ENCODE assay signal across 1 cellular context in the genomic region with DNA sequence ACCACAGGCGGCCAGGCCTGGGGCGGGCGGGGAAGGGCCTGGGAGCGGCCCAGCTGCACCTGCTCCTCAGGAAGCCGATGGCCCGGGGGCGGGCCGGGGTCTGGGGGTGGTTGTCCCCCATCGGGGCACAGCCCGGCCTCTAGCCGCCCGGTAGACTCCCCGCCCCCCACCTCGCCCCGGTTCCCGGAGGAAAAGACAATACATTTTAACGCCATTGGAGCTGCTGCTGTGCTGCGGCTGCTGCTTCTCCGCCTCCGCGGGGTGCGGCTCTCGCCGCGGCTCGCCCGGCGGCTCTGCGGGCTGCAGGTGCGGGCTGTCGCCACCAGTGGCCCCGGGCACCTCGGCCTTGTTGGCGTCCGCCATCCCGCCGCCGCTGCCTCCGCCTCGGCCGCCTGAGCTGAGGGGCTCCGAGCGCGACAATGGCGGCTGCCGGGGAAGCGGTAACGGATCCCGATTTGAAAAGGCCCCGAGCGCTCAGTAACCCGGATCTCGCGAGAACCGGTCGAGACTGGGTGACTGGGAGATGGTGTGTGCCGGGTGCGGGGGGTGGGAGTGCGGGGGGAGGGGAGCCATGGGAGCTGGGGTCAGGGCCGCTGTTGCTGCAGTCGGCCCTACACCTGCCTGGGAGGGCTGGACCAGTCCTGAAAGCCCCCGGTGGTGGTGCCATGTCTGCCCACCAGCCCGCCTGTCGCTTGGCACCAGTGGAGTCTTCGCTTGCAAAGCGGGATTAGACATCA.
TF ChIP-seq lines count a peak whose summit lies in the region.

A gene with protein sequence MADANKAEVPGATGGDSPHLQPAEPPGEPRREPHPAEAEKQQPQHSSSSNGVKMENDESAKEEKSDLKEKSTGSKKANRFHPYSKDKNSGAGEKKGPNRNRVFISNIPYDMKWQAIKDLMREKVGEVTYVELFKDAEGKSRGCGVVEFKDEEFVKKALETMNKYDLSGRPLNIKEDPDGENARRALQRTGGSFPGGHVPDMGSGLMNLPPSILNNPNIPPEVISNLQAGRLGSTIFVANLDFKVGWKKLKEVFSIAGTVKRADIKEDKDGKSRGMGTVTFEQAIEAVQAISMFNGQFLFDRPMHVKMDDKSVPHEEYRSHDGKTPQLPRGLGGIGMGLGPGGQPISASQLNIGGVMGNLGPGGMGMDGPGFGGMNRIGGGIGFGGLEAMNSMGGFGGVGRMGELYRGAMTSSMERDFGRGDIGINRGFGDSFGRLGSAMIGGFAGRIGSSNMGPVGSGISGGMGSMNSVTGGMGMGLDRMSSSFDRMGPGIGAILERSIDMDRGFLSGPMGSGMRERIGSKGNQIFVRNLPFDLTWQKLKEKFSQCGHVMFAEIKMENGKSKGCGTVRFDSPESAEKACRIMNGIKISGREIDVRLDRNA (minus strand): TSS at position 421 of the 737 bp plus-strand sequence. CDS start 58 bp downstream, at position 363.

TF ChIP-seq in GM12878, 131 proteins besides CTCF, POLR2A, EP300 and RAD21 (continues in another document):
- no peak for TF ChIP-seq GABPA (IDR thresholded peaks at IDR 0.05; ENCODE audit: low read depth)
- TF ChIP-seq, protein P1, sequence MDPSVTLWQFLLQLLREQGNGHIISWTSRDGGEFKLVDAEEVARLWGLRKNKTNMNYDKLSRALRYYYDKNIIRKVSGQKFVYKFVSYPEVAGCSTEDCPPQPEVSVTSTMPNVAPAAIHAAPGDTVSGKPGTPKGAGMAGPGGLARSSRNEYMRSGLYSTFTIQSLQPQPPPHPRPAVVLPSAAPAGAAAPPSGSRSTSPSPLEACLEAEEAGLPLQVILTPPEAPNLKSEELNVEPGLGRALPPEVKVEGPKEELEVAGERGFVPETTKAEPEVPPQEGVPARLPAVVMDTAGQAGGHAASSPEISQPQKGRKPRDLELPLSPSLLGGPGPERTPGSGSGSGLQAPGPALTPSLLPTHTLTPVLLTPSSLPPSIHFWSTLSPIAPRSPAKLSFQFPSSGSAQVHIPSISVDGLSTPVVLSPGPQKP (IDR thresholded peaks at IDR 0.05; ENCODE audit: low read depth, low read length): no peak
- TF ChIP-seq CBX5 (IDR thresholded peaks at IDR 0.05; ENCODE audit: low read depth): no peak
- TF ChIP-seq ESRRA (IDR thresholded peaks at IDR 0.05; ENCODE audit: low read length): no peak
- no peak for TF ChIP-seq SIX5 (IDR thresholded peaks at IDR 0.05; ENCODE audit: low read depth, low read length, severe bottlenecking)
- no peak for TF ChIP-seq TCF12 (IDR thresholded peaks at IDR 0.05; ENCODE audit: low read depth, low read length)
- no peak for TF ChIP-seq EED (IDR thresholded peaks at IDR 0.05; ENCODE audit: low read depth)
- peak; percentile 92; the same call in 1 of the 2 replicates for TF ChIP-seq RCOR1 (conservative IDR thresholded peaks at IDR 0.05; ENCODE audit: low read depth, low read length)
- no peak for TF ChIP-seq CHD1 (IDR thresholded peaks at IDR 0.05; ENCODE audit: low read depth, low read length)
- TF ChIP-seq BMI1 (IDR thresholded peaks at IDR 0.05; ENCODE audit: borderline replicate concordance): no peak
- no peak for TF ChIP-seq STAT3 (IDR thresholded peaks at IDR 0.05; ENCODE audit: low read depth, low read length)
- TF ChIP-seq NR2F1 (conservative IDR thresholded peaks at IDR 0.05): no peak; the same call in 1 of the 2 replicates
- TF ChIP-seq BHLHE40 (IDR thresholded peaks at IDR 0.05; ENCODE audit: borderline replicate concordance in 1 of 2, low read depth in 2 of 2, low read length in 1 of 2): no peak
- TF ChIP-seq NBN (IDR thresholded peaks at IDR 0.05): no peak
- TF ChIP-seq TCF7 (IDR thresholded peaks at IDR 0.05; ENCODE audit: borderline replicate concordance): no peak
- no peak for TF ChIP-seq ZNF207 (IDR thresholded peaks at IDR 0.05; ENCODE audit: borderline replicate concordance)
- TF ChIP-seq MYB (IDR thresholded peaks at IDR 0.05; ENCODE audit: borderline replicate concordance, low read depth, low read length): no peak
- TF ChIP-seq, protein P2, sequence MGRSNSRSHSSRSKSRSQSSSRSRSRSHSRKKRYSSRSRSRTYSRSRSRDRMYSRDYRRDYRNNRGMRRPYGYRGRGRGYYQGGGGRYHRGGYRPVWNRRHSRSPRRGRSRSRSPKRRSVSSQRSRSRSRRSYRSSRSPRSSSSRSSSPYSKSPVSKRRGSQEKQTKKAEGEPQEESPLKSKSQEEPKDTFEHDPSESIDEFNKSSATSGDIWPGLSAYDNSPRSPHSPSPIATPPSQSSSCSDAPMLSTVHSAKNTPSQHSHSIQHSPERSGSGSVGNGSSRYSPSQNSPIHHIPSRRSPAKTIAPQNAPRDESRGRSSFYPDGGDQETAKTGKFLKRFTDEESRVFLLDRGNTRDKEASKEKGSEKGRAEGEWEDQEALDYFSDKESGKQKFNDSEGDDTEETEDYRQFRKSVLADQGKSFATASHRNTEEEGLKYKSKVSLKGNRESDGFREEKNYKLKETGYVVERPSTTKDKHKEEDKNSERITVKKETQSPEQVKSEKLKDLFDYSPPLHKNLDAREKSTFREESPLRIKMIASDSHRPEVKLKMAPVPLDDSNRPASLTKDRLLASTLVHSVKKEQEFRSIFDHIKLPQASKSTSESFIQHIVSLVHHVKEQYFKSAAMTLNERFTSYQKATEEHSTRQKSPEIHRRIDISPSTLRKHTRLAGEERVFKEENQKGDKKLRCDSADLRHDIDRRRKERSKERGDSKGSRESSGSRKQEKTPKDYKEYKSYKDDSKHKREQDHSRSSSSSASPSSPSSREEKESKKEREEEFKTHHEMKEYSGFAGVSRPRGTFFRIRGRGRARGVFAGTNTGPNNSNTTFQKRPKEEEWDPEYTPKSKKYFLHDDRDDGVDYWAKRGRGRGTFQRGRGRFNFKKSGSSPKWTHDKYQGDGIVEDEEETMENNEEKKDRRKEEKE (IDR thresholded peaks at IDR 0.05): no peak
- TF ChIP-seq, protein P3, sequence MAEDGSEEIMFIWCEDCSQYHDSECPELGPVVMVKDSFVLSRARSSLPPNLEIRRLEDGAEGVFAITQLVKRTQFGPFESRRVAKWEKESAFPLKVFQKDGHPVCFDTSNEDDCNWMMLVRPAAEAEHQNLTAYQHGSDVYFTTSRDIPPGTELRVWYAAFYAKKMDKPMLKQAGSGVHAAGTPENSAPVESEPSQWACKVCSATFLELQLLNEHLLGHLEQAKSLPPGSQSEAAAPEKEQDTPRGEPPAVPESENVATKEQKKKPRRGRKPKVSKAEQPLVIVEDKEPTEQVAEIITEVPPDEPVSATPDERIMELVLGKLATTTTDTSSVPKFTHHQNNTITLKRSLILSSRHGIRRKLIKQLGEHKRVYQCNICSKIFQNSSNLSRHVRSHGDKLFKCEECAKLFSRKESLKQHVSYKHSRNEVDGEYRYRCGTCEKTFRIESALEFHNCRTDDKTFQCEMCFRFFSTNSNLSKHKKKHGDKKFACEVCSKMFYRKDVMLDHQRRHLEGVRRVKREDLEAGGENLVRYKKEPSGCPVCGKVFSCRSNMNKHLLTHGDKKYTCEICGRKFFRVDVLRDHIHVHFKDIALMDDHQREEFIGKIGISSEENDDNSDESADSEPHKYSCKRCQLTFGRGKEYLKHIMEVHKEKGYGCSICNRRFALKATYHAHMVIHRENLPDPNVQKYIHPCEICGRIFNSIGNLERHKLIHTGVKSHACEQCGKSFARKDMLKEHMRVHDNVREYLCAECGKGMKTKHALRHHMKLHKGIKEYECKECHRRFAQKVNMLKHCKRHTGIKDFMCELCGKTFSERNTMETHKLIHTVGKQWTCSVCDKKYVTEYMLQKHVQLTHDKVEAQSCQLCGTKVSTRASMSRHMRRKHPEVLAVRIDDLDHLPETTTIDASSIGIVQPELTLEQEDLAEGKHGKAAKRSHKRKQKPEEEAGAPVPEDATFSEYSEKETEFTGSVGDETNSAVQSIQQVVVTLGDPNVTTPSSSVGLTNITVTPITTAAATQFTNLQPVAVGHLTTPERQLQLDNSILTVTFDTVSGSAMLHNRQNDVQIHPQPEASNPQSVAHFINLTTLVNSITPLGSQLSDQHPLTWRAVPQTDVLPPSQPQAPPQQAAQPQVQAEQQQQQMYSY (CRISPR knock-in tag; IDR thresholded peaks at IDR 0.05): no peak
- no peak for TF ChIP-seq RELA (IDR thresholded peaks at IDR 0.05; ENCODE audit: borderline replicate concordance, partially characterized antibody)
- TF ChIP-seq IKZF2 (IDR thresholded peaks at IDR 0.05): no peak
- TF ChIP-seq NR2C1 (IDR thresholded peaks at IDR 0.05): no peak
- TF ChIP-seq, protein P4, sequence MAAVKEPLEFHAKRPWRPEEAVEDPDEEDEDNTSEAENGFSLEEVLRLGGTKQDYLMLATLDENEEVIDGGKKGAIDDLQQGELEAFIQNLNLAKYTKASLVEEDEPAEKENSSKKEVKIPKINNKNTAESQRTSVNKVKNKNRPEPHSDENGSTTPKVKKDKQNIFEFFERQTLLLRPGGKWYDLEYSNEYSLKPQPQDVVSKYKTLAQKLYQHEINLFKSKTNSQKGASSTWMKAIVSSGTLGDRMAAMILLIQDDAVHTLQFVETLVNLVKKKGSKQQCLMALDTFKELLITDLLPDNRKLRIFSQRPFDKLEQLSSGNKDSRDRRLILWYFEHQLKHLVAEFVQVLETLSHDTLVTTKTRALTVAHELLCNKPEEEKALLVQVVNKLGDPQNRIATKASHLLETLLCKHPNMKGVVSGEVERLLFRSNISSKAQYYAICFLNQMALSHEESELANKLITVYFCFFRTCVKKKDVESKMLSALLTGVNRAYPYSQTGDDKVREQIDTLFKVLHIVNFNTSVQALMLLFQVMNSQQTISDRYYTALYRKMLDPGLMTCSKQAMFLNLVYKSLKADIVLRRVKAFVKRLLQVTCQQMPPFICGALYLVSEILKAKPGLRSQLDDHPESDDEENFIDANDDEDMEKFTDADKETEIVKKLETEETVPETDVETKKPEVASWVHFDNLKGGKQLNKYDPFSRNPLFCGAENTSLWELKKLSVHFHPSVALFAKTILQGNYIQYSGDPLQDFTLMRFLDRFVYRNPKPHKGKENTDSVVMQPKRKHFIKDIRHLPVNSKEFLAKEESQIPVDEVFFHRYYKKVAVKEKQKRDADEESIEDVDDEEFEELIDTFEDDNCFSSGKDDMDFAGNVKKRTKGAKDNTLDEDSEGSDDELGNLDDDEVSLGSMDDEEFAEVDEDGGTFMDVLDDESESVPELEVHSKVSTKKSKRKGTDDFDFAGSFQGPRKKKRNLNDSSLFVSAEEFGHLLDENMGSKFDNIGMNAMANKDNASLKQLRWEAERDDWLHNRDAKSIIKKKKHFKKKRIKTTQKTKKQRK (IDR thresholded peaks at IDR 0.05; ENCODE audit: low read depth, low read length): no peak
- TF ChIP-seq FOXM1 (IDR thresholded peaks at IDR 0.05; ENCODE audit: low read depth, low read length): no peak
- no peak for TF ChIP-seq KDM1A (IDR thresholded peaks at IDR 0.05; ENCODE audit: borderline replicate concordance)
- no peak for TF ChIP-seq PAX5 (IDR thresholded peaks at IDR 0.05; ENCODE audit: borderline replicate concordance, low read depth, low read length)
- no peak for TF ChIP-seq ZNF274 (IDR thresholded peaks at IDR 0.05; ENCODE audit: insufficient read depth, insufficient read length)
- TF ChIP-seq CBFB (IDR thresholded peaks at IDR 0.05; ENCODE audit: low read depth): peak; percentile 80
- 0 out of 2 replicates have a peak, but pooled peaks have one; percentile 16 for TF ChIP-seq ZNF217 (IDR thresholded peaks at IDR 0.05)
- TF ChIP-seq YBX1 (IDR thresholded peaks at IDR 0.05): no peak
- no peak for TF ChIP-seq TARDBP (IDR thresholded peaks at IDR 0.05; ENCODE audit: borderline replicate concordance)
- TF ChIP-seq, protein P5, sequence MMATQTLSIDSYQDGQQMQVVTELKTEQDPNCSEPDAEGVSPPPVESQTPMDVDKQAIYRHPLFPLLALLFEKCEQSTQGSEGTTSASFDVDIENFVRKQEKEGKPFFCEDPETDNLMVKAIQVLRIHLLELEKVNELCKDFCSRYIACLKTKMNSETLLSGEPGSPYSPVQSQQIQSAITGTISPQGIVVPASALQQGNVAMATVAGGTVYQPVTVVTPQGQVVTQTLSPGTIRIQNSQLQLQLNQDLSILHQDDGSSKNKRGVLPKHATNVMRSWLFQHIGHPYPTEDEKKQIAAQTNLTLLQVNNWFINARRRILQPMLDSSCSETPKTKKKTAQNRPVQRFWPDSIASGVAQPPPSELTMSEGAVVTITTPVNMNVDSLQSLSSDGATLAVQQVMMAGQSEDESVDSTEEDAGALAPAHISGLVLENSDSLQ (IDR thresholded peaks at IDR 0.05): no peak
- TF ChIP-seq, protein P6, sequence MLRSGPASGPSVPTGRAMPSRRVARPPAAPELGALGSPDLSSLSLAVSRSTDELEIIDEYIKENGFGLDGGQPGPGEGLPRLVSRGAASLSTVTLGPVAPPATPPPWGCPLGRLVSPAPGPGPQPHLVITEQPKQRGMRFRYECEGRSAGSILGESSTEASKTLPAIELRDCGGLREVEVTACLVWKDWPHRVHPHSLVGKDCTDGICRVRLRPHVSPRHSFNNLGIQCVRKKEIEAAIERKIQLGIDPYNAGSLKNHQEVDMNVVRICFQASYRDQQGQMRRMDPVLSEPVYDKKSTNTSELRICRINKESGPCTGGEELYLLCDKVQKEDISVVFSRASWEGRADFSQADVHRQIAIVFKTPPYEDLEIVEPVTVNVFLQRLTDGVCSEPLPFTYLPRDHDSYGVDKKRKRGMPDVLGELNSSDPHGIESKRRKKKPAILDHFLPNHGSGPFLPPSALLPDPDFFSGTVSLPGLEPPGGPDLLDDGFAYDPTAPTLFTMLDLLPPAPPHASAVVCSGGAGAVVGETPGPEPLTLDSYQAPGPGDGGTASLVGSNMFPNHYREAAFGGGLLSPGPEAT (IDR thresholded peaks at IDR 0.05; ENCODE audit: low read depth): no peak
- no peak for TF ChIP-seq HDAC6 (IDR thresholded peaks at IDR 0.05; ENCODE audit: unreplicated experiment)
- no peak for TF ChIP-seq KAT2A (conservative IDR thresholded peaks at IDR 0.05; ENCODE audit: control insufficient read depth, low read depth, low read length)
- TF ChIP-seq, protein P7, sequence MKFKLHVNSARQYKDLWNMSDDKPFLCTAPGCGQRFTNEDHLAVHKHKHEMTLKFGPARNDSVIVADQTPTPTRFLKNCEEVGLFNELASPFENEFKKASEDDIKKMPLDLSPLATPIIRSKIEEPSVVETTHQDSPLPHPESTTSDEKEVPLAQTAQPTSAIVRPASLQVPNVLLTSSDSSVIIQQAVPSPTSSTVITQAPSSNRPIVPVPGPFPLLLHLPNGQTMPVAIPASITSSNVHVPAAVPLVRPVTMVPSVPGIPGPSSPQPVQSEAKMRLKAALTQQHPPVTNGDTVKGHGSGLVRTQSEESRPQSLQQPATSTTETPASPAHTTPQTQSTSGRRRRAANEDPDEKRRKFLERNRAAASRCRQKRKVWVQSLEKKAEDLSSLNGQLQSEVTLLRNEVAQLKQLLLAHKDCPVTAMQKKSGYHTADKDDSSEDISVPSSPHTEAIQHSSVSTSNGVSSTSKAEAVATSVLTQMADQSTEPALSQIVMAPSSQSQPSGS (IDR thresholded peaks at IDR 0.05; ENCODE audit: low read length): no peak
- TF ChIP-seq, protein P8, sequence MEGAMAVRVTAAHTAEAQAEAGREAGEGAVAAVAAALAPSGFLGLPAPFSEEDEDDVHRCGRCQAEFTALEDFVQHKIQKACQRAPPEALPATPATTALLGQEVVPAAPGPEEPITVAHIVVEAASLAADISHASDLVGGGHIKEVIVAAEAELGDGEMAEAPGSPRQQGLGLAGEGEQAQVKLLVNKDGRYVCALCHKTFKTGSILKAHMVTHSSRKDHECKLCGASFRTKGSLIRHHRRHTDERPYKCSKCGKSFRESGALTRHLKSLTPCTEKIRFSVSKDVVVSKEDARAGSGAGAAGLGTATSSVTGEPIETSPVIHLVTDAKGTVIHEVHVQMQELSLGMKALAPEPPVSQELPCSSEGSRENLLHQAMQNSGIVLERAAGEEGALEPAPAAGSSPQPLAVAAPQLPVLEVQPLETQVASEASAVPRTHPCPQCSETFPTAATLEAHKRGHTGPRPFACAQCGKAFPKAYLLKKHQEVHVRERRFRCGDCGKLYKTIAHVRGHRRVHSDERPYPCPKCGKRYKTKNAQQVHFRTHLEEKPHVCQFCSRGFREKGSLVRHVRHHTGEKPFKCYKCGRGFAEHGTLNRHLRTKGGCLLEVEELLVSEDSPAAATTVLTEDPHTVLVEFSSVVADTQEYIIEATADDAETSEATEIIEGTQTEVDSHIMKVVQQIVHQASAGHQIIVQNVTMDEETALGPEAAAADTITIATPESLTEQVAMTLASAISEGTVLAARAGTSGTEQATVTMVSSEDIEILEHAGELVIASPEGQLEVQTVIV (IDR thresholded peaks at IDR 0.05; ENCODE audit: borderline replicate concordance, partially characterized antibody): no peak
